15 cellular contexts compared by ENCODE assay signal in the genomic region with DNA sequence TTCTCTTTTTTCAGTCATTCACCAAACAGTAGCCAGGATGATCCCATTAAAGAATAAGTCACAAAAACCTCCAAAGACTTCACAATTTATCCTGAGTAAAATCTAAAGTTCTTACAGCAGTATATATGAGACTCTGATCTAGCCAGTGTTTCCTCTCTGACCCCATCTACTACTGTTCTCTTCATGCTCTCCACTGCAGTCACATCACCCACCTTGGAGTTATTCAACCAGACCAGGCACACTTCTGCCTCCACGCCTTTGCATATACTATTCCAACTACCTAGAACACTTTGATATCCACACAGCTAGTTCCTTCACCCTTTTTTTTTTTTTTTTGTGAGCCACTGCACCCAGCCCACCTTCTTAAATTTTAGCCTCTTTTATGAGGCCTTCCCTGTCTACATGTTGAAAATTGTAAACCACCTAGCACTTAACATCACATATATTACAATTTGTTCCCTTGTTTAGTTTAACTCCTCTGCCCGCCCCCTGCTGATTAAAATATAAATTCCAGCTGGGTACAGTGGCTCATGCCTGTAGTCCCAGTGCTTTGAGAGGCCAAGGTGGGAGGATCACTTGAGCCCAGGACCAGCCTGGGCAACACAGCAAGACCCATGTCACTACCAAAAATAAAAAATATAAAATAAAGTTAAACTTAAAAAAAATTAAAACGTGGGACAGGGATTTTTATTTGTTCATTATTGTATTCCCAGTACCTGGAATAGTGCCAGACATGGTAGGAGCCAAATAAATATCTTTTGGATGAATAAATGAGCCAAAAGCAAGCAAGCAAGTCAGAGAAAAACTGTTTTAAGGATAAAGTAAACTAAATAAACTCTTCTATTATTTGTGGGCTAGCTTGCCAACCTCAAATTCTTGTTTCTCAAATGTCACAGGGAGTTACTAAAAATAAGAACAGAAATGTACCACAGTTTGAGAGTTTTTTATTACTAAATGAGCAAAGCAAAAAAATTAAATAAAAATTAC. TPM values are rescaled to one million over a fixed set of nuclear protein-coding genes. Genes with fewer than 3 reads are reported as not detected.
DNase-seq lines count a peak whose midpoint lies in the region; ATAC-seq, FAIRE-seq and TF ChIP-seq lines count a peak whose summit lies in the region.
"Had no signal": no experiment of that assay in that cellular context is flagged by ENCODE, and none has a peak within 500 bp of the region (broad histone marks: within the 10 kb centered on the region; RNA-seq: fewer than 3 reads in every experiment).

No MANE protein-coding gene starts in this region.

- peak; percentile 90 for FAIRE-seq in GM12891 (lab: Jason Lieb, UNC)
- FAIRE-seq: urothelium cell line had no signal

- no peaks in the 10 kb centered on the region for H3K27me3 ChIP-seq in gastroesophageal sphincter

- no peaks in the 10 kb centered on the region for H3K9me3 ChIP-seq in gastroesophageal sphincter

- no peak for TF ChIP-seq EP300 in gastroesophageal sphincter (IDR thresholded peaks at IDR 0.05)

- TF ChIP-seq CTCF in gastroesophageal sphincter (IDR thresholded peaks at IDR 0.05): peak in 2 of 4 experiments; percentile 14 to 21

- H3K4me3 ChIP-seq in gastroesophageal sphincter: no peak overlapping the region

- ATAC-seq in gastroesophageal sphincter (peak; percentile 31), GM19463 (IDR thresholded peaks at IDR 0.05; ENCODE audit: unreplicated experiment) (no peak), GM21717 (IDR thresholded peaks at IDR 0.05; ENCODE audit: unreplicated experiment) (no peak), GM21381 (IDR thresholded peaks at IDR 0.05; ENCODE audit: unreplicated experiment) (no peak)
- ATAC-seq: activated CD4-positive, alpha-beta T cell treated with anti-CD3 and anti-CD28 coated beads for 36 hours; activated naive CD8-positive, alpha-beta T cell treated with anti-CD3 and anti-CD28 coated beads, Interleukin-2, amount 50 U/mL, for 24 hours; natural killer cell had no signal

- peaks cover 0 to 37% (median 0%) of the 10 kb centered on the region in 3 donors for H3K4me1 ChIP-seq in gastroesophageal sphincter

- peak overlapping the region in 1 of 4 donors; percentile 59 for H3K27ac ChIP-seq in gastroesophageal sphincter

- DNase-seq in AG20443 (ENCODE audit: low spot score) (peak; percentile 11), GM12891 (ENCODE audit: insufficient read length, low spot score) (no peak), RPMI7951 (ENCODE audit: low read depth) (peak; percentile 12), NCI-H2171 treated with DMSO at 0.1 percent for 48 hours (lab: John Stamatoyannopoulos, UW) (no peak)
- DNase-seq: activated CD4-positive, alpha-beta T cell treated with anti-CD3 and anti-CD28 coated beads for 36 hours; activated naive CD8-positive, alpha-beta T cell treated with anti-CD3 and anti-CD28 coated beads, Interleukin-2, amount 50 U/mL, for 24 hours; activated T-cell treated with anti-CD3 and anti-CD28 coated beads, Interleukin-2, amount 50 U/mL, for 24 hours; CD8-positive, alpha-beta memory T cell; MV-4-11; natural killer cell had no signal

- TF ChIP-seq POLR2A in GM12891 (IDR thresholded peaks at IDR 0.05; ENCODE audit: low read depth, low read length) (no peak), gastroesophageal sphincter (IDR thresholded peaks at IDR 0.05) (no peak)

- no peaks in the 10 kb centered on the region for H3K36me3 ChIP-seq in gastroesophageal sphincter

- 33% methylated on average over 3 of the region's 3 CpGs for WGBS in gastroesophageal sphincter (ENCODE audit: low coverage in 1 of 2), 2 donors

TF ChIP-seq in GM12891, 5 proteins besides CTCF, POLR2A, EP300 and RAD21:
- TF ChIP-seq POLR2AphosphoS5 (IDR thresholded peaks at IDR 0.05; ENCODE audit: low read depth, low read length) (no peak), POU2F2 (IDR thresholded peaks at IDR 0.05; ENCODE audit: low read depth, low read length) (no peak), TAF1 (IDR thresholded peaks at IDR 0.05; ENCODE audit: low read depth, low read length) (no peak), SPI1 (IDR thresholded peaks at IDR 0.05; ENCODE audit: low read depth, low read length) (no peak), PAX5 (IDR thresholded peaks at IDR 0.05; ENCODE audit: insufficient read depth, low read length, severe bottlenecking) (no peak)
TF ChIP-seq in GM12891: peak in this region for 0.

RNA-seq across cellular contexts. Expression of a gene that starts 35.2 kb away (rescaled TPM):
- polyA plus RNA-seq in GM12891 (2012; ENCODE audit: low read depth, missing spikeins): 20.9 TPM
- 11.4 and 14.3 TPM in 2 replicates for total RNA-seq in RPMI7951 (2014; rRNA removed; shearing (Covaris generic))
- 10 to 100 TPM; 15.3 to 22.6 (median 18.0) TPM for total RNA-seq in gastroesophageal sphincter

RNA-seq across cellular contexts. Expression of a gene that starts 35.4 kb away (rescaled TPM):
- 15.6 TPM for polyA plus RNA-seq in GM12891 (2012; ENCODE audit: low read depth, missing spikeins)
- 30.3 and 33.4 TPM in 2 replicates for total RNA-seq in RPMI7951 (2014; rRNA removed; shearing (Covaris generic))
- 1 to 10 TPM; 7.0 to 9.9 (median 8.4) TPM for total RNA-seq in gastroesophageal sphincter

RNA-seq across cellular contexts. Expression of a gene that starts 48.7 kb away (rescaled TPM):
- polyA plus RNA-seq in GM12891 (2012; ENCODE audit: low read depth, missing spikeins): 8.5 TPM
- 2.3 TPM in 2 replicates for total RNA-seq in RPMI7951 (2014; rRNA removed; shearing (Covaris generic))
- under 1 TPM in 3 of 4 donors, not detected in 1; 0.35 to 0.93 (median 0.40) TPM for total RNA-seq in gastroesophageal sphincter

Comparison
In these comparisons a context has a peak if more than half of its experiments do, and no peak if none do; other contexts are left out.
1. DNase-seq: peak in AG20443 (single experiment) and RPMI7951 (single experiment); none in GM12891 (single experiment) and NCI-H2171 treated with DMSO at 0.1 percent for 48 hours (single experiment).